In the genomic region with DNA sequence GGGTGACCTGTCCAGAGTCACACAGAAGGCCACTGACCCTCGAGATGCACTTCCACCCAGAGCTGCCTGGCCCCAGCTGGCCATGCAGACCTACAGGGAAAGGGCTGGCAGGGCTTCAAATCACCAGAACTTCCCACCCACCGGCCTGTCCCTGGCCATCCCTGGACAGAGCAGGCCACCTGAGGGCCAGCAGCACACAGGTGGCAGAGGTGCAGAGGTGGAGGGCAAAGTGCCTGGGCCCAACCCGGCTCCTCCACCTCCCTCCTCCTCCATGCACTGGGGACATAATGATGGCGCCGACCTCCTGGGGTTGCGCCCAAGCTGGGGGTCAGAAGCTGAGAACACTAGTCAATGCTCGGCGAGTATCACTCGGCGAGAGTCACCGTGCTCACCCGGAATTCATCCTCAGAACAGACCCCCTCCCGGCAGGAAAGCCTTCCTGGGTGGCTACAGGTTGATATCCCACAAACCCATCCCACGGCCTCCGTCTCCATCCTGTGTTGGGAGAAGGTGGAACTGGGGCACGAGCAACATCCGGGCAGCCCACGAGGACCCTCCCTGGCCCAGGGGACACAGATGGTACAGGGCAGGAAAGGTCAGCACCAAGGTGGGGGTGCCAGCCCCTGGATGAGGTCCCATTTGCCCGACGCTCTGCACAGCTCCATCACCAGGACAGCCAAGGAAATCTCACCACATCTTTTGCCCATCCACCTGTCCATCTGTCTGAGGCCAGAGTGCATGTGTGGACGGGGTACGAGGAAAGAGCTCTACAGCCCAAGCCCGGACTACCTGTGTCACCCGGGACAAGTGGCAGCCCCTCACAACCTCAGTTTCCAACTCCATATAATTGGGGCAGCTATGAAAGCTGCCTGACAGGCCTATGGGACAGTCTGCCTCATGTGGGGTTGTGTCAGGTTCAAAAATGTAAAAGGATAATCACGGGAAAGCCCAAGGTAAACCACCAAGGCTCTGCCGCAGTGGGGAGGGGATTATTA, we compare ENCODE assay signal across 1 cellular context.
TF ChIP-seq lines count a peak whose summit lies in the region.

No MANE protein-coding gene starts in this region.

TF ChIP-seq in HepG2, 621 proteins besides CTCF, POLR2A, EP300 and RAD21 (continued from another document):
- no peak for TF ChIP-seq ZNF558 (CRISPR knock-in tag; IDR thresholded peaks at IDR 0.05; ENCODE audit: borderline replicate concordance)
- TF ChIP-seq NFRKB (IDR thresholded peaks at IDR 0.05) = no peak
- TF ChIP-seq PLRG1 (conservative IDR thresholded peaks at IDR 0.05) = no peak
- no peak for TF ChIP-seq ZNF484 (CRISPR knock-in tag; IDR thresholded peaks at IDR 0.05; ENCODE audit: borderline replicate concordance, low read depth)
- TF ChIP-seq NFIC (IDR thresholded peaks at IDR 0.05; ENCODE audit: low read length) = no peak
- TF ChIP-seq, protein P1, sequence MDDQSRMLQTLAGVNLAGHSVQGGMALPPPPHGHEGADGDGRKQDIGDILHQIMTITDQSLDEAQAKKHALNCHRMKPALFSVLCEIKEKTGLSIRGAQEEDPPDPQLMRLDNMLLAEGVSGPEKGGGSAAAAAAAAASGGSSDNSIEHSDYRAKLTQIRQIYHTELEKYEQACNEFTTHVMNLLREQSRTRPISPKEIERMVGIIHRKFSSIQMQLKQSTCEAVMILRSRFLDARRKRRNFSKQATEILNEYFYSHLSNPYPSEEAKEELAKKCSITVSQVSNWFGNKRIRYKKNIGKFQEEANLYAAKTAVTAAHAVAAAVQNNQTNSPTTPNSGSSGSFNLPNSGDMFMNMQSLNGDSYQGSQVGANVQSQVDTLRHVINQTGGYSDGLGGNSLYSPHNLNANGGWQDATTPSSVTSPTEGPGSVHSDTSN (CRISPR knock-in tag; IDR thresholded peaks at IDR 0.05; ENCODE audit: borderline replicate concordance) = no peak
- TF ChIP-seq TP53 (CRISPR knock-in tag; conservative IDR thresholded peaks at IDR 0.05) = no peak
- TF ChIP-seq SMAD3 (CRISPR knock-in tag; IDR thresholded peaks at IDR 0.05) = no peak
- TF ChIP-seq ZFP62 (CRISPR knock-in tag; IDR thresholded peaks at IDR 0.05) = no peak
